26 cellular contexts compared by ENCODE assay signal in the genomic region with DNA sequence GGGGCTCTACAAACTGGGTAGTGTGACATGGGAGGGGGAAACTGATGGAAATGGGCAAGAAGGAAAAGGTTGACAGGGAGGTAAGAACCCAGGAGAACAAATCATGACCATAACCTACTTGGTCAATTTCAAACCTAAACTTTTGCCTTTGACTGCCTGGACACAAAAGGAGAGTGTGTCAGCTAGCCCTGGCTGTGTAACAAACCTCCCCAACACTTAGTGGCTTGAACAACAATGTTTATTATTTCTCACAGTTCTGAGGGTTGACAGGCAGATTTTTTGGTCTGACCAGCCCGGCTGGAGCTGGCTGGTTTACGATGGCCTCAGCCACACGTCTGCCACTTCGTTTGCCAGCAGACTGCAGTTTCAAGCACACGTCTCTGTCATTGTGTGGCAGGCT.
A peak's percentile ranks its signal among the peaks of the same experiment; 100 is the strongest.
DNase-seq lines count a peak whose midpoint lies in the region; ATAC-seq, FAIRE-seq and TF ChIP-seq lines count a peak whose summit lies in the region.
"Had no signal": no experiment of that assay in that cellular context is flagged by ENCODE, and none has a peak within 500 bp of the region (broad histone marks: within the 10 kb centered on the region; RNA-seq: fewer than 3 reads in every experiment).

No MANE protein-coding gene starts in this region.

- H3K4me3 ChIP-seq in HepG2 (replicated peaks in 1 of 3; ENCODE audit: insufficient read depth in 1 of 3, low read depth in 2 of 3, low read length in 3 of 3) = no peak overlapping the region
- no peak overlapping the region for H3K4me3 ChIP-seq in right lobe of liver
- no peak overlapping the region for H3K4me3 ChIP-seq in naive thymus-derived CD4-positive, alpha-beta T cell (ENCODE audit: low read length)
- H3K4me3 ChIP-seq: BLaER1, GM23248, PC-9, SJCRH30 had no signal

- H3K27ac Mint-ChIP-seq in T-helper 17 cell = peak overlapping the region; percentile 57
- peak overlapping the region; percentile 31 to 95 (median 84) for H3K27ac Mint-ChIP-seq in naive thymus-derived CD4-positive, alpha-beta T cell
- H3K27ac Mint-ChIP-seq in stimulated activated effector memory CD8-positive, alpha-beta T cell treated with anti-CD3 and anti-CD28 coated beads, Interleukin-12 subunit alpha, Interleukin-12 subunit beta, amount 100 ng/mL, for 72 hours = no peak overlapping the region
- H3K27ac Mint-ChIP-seq in stimulated activated naive CD8-positive, alpha-beta T cell treated with anti-CD3 and anti-CD28 coated beads, Interleukin-15, amount 100 ng/mL, for 72 hours = no peak overlapping the region
- H3K27ac Mint-ChIP-seq: H9 had no signal

- CTCF ChIA-PET in HepG2 (lab: Yijun Ruan, JAX; ENCODE audit: low intra/inter-chr PET ratio, low total read pairs) = no interaction called here
- CTCF ChIA-PET in naive thymus-derived CD4-positive, alpha-beta T cell (lab: Charles Lee) = interaction anchor here (1.7 kb wide), 1 partner anchor 39 kb away, joined by 4 read pairs; no protein-coding TSS in a partner anchor

- no peak overlapping the region for H3K9ac ChIP-seq in HepG2 (ENCODE audit: insufficient read depth, low read depth, low read length)
- H3K9ac ChIP-seq: BLaER1, GM23248, KMS-11 had no signal

- no peak for TF ChIP-seq EP300 in HepG2 (IDR thresholded peaks at IDR 0.05; ENCODE audit: low read depth in 2 of 2, low read length in 2 of 2)
- TF ChIP-seq EP300 in HepG2 (CRISPR knock-in tag; IDR thresholded peaks at IDR 0.05; ENCODE audit: borderline replicate concordance) = no peak

- H3K27ac ChIP-seq in HepG2 (ENCODE audit: extremely low read length, insufficient read depth, low read length) (no peak overlapping the region), right lobe of liver (no peak overlapping the region)
- no peak overlapping the region for H3K27ac ChIP-seq in naive thymus-derived CD4-positive, alpha-beta T cell (ENCODE audit: low read depth, low read length)
- H3K27ac ChIP-seq: BLaER1, GM23248, KMS-11, PC-9, SJCRH30 had no signal

- BruUV-seq in HepG2 (replicated peaks; lab: Mats Ljungman, UMichigan) = no TSS peak

- no peaks in the 10 kb centered on the region for H3K27me3 Mint-ChIP-seq in T-helper 17 cell
- peaks cover 0 to 28% (median 0%) of the 10 kb centered on the region in 5 donors for H3K27me3 Mint-ChIP-seq in naive thymus-derived CD4-positive, alpha-beta T cell
- H3K27me3 Mint-ChIP-seq in stimulated activated naive CD8-positive, alpha-beta T cell treated with anti-CD3 and anti-CD28 coated beads, Interleukin-15, amount 100 ng/mL, for 72 hours = peaks cover 6% of the 10 kb centered on the region
- H3K27me3 Mint-ChIP-seq: CD8-positive, alpha-beta memory T cell had no signal

- no peak for ATAC-seq in HepG2
- no peak for ATAC-seq in right lobe of liver
- ATAC-seq in T-helper 17 cell = no peak
- no peak for ATAC-seq in naive thymus-derived CD4-positive, alpha-beta T cell
- no peak for ATAC-seq in stimulated activated effector memory CD8-positive, alpha-beta T cell treated with anti-CD3 and anti-CD28 coated beads, Interleukin-12 subunit alpha, Interleukin-12 subunit beta, amount 100 ng/mL, for 72 hours
- ATAC-seq in stimulated activated naive CD8-positive, alpha-beta T cell treated with anti-CD3 and anti-CD28 coated beads, Interleukin-15, amount 100 ng/mL, for 72 hours = no peak
- ATAC-seq: Right ventricle myocardium inferior, SK-N-SH treated with all-trans-retinoic acid at 6 μM for 48 hours had no signal

- POLR2A ChIA-PET in HepG2 (lab: Yijun Ruan, JAX) = no interaction called here
- POLR2A ChIA-PET in naive thymus-derived CD4-positive, alpha-beta T cell (lab: Charles Lee) = interaction anchor here (0.7 to 1.5 kb wide), 2 partner anchors 40 to 46 kb away, joined by 3 to 4 read pairs; no protein-coding TSS in a partner anchor

- no peak overlapping the region for H3K4me3 Mint-ChIP-seq in T-helper 17 cell
- peak overlapping the region in 2 of 10 donors; percentile 51 for H3K4me3 Mint-ChIP-seq in naive thymus-derived CD4-positive, alpha-beta T cell
- no peak overlapping the region for H3K4me3 Mint-ChIP-seq in stimulated activated effector memory CD8-positive, alpha-beta T cell treated with anti-CD3 and anti-CD28 coated beads, Interleukin-12 subunit alpha, Interleukin-12 subunit beta, amount 100 ng/mL, for 72 hours
- no peak overlapping the region for H3K4me3 Mint-ChIP-seq in stimulated activated naive CD8-positive, alpha-beta T cell treated with anti-CD3 and anti-CD28 coated beads, Interleukin-15, amount 100 ng/mL, for 72 hours
- H3K4me3 Mint-ChIP-seq: H9 had no signal

- no peaks in the 10 kb centered on the region for H3K36me3 Mint-ChIP-seq in T-helper 17 cell (ENCODE audit: low read depth)
- H3K36me3 Mint-ChIP-seq in naive thymus-derived CD4-positive, alpha-beta T cell = no peaks in the 10 kb centered on the region
- no peaks in the 10 kb centered on the region for H3K36me3 Mint-ChIP-seq in stimulated activated effector memory CD8-positive, alpha-beta T cell treated with anti-CD3 and anti-CD28 coated beads, Interleukin-12 subunit alpha, Interleukin-12 subunit beta, amount 100 ng/mL, for 72 hours
- H3K36me3 Mint-ChIP-seq: IgD-negative memory B cell had no signal

- no peaks in the 10 kb centered on the region for H3K9me3 Mint-ChIP-seq in naive thymus-derived CD4-positive, alpha-beta T cell
- H3K9me3 Mint-ChIP-seq in stimulated activated effector memory CD8-positive, alpha-beta T cell treated with anti-CD3 and anti-CD28 coated beads, Interleukin-12 subunit alpha, Interleukin-12 subunit beta, amount 100 ng/mL, for 72 hours = no peaks in the 10 kb centered on the region
- peaks cover 0 to 7% of the 10 kb centered on the region in 2 donors for H3K9me3 Mint-ChIP-seq in stimulated activated naive CD8-positive, alpha-beta T cell treated with anti-CD3 and anti-CD28 coated beads, Interleukin-15, amount 100 ng/mL, for 72 hours
- H3K9me3 Mint-ChIP-seq: IgD-negative memory B cell had no signal

- whole genome bisulfite sequencing in HepG2 (ENCODE audit: low lambda C conversion rate) = 83% methylated on average over 5 of the region's 5 CpGs
- WGBS in right lobe of liver (ENCODE audit: insufficient coverage, low coverage, low lambda C conversion rate, missing lambda C conversion rate) = 82% methylated on average over 3 of the region's 5 CpGs

- H3K4me1 Mint-ChIP-seq in T-helper 17 cell = peaks cover 26% of the 10 kb centered on the region
- peaks cover 26 to 44% (median 38%) of the 10 kb centered on the region in 7 donors for H3K4me1 Mint-ChIP-seq in naive thymus-derived CD4-positive, alpha-beta T cell
- H3K4me1 Mint-ChIP-seq in stimulated activated effector memory CD8-positive, alpha-beta T cell treated with anti-CD3 and anti-CD28 coated beads, Interleukin-12 subunit alpha, Interleukin-12 subunit beta, amount 100 ng/mL, for 72 hours = peaks cover 27% of the 10 kb centered on the region
- H3K4me1 Mint-ChIP-seq in stimulated activated naive CD8-positive, alpha-beta T cell treated with anti-CD3 and anti-CD28 coated beads, Interleukin-15, amount 100 ng/mL, for 72 hours = peaks cover 36% of the 10 kb centered on the region

- intact Hi-C loops in HepG2 (cut with micrococcal nuclease; ENCODE audit: unreplicated experiment) (loop anchor here (10.0 kb wide), 1 partner anchor 52 kb away; no protein-coding TSS in a partner anchor), right lobe of liver (cut with DNase I) (no loop called here)
- intact Hi-C loops in naive thymus-derived CD4-positive, alpha-beta T cell (cut with micrococcal nuclease) = no loop called here

- DNase-seq in HepG2 (ENCODE audit: low spot score) (no peak), right lobe of liver (no peak), T-helper 17 cell (no peak), nucleus accumbens (lab: John Stamatoyannopoulos, UW) (no peak)
- DNase-seq in naive thymus-derived CD4-positive, alpha-beta T cell = no peak
- no peak for DNase-seq in stimulated activated effector memory CD8-positive, alpha-beta T cell treated with anti-CD3 and anti-CD28 coated beads, Interleukin-12 subunit alpha, Interleukin-12 subunit beta, amount 100 ng/mL, for 72 hours (ENCODE audit: low spot score in 2 of 2)
- DNase-seq in stimulated activated naive CD8-positive, alpha-beta T cell treated with anti-CD3 and anti-CD28 coated beads, Interleukin-15, amount 100 ng/mL, for 72 hours = no peak
- DNase-seq: Calu3; CD8-positive, alpha-beta memory T cell; GF-D8; GM23248; H9; MM.1S; NCI-H2029; NCI-H446; NCI-H526; NK-92 treated with Interleukin-12 subunit alpha and Interleukin-12 subunit beta, amount 100 ng/mL, for 24 hours; PC-9; SJCRH30 had no signal

- TF ChIP-seq CTCF in HepG2 (CRISPR knock-in tag; IDR thresholded peaks at IDR 0.05) (no peak), right lobe of liver (IDR thresholded peaks at IDR 0.05) (no peak)

- no peaks in the 10 kb centered on the region for H3K9me3 ChIP-seq in HepG2 (ENCODE audit: low read length)
- H3K9me3 ChIP-seq in right lobe of liver = no peaks in the 10 kb centered on the region
- H3K9me3 ChIP-seq in T-helper 17 cell (ENCODE audit: control insufficient read depth, low read length, poor library complexity, severe bottlenecking) = no peaks in the 10 kb centered on the region
- H3K9me3 ChIP-seq in naive thymus-derived CD4-positive, alpha-beta T cell (ENCODE audit: control insufficient read depth in 2 of 3, low read length in 3 of 3) = no peaks in the 10 kb centered on the region
- H3K9me3 ChIP-seq: BLaER1, SJCRH30 had no signal

- H3K79me2 ChIP-seq in HepG2 (ENCODE audit: insufficient read depth, low read length) = no peaks in the 10 kb centered on the region

- FAIRE-seq in HepG2 (lab: Jason Lieb, UNC) = no peak
- FAIRE-seq: A204.1, GM18507 had no signal

- peaks cover 0 to 17% of the 10 kb centered on the region in 2 experiments; a peak in 3 of 5 replicates for H3K27me3 ChIP-seq in HepG2 (ENCODE audit: control insufficient read depth in 1 of 2, insufficient read depth in 2 of 2, low read length in 2 of 2)
- H3K27me3 ChIP-seq in right lobe of liver = no peaks in the 10 kb centered on the region
- no peaks in the 10 kb centered on the region for H3K27me3 ChIP-seq in naive thymus-derived CD4-positive, alpha-beta T cell (ENCODE audit: control insufficient read depth in 2 of 2, insufficient read depth in 2 of 2, low read length in 2 of 2)

- no peaks in the 10 kb centered on the region for H3K36me3 ChIP-seq in HepG2 (replicated peaks in 1 of 2; ENCODE audit: control insufficient read depth in 1 of 2, insufficient read depth in 2 of 2, low read length in 2 of 2)
- H3K36me3 ChIP-seq in right lobe of liver = no peaks in the 10 kb centered on the region
- no peaks in the 10 kb centered on the region for H3K36me3 ChIP-seq in naive thymus-derived CD4-positive, alpha-beta T cell (ENCODE audit: control insufficient read depth in 2 of 3, insufficient read depth in 3 of 3, low read length in 3 of 3)
- H3K36me3 ChIP-seq: BLaER1, SJCRH30 had no signal

- no peak for TF ChIP-seq POLR2A in HepG2 (IDR thresholded peaks at IDR 0.05; ENCODE audit: insufficient read depth in 1 of 2, low read depth in 2 of 2, low read length in 2 of 2)
- TF ChIP-seq POLR2A in right lobe of liver (IDR thresholded peaks at IDR 0.05) = no peak

- in situ Hi-C loops in HepG2 (cut with HindIII; ENCODE audit: extremely low pct_ligation_motif_present, low pct_unique_long_range_greater_than_20kb) = loop anchor here (5.0 kb wide), 1 partner anchor 40 kb away; no protein-coding TSS in a partner anchor

- H3K4me2 ChIP-seq in HepG2 (ENCODE audit: low read depth, low read length) = no peak overlapping the region
- H3K4me2 ChIP-seq: BLaER1, KMS-11, PC-9 had no signal

- no peak for TF ChIP-seq RAD21 in HepG2 (CRISPR knock-in tag; IDR thresholded peaks at IDR 0.05)

- no peak overlapping the region for H2AFZ ChIP-seq in HepG2 (ENCODE audit: low read length)
- H2AFZ ChIP-seq: GM23248, PC-9 had no signal

- H3K4me1 ChIP-seq in HepG2 (ENCODE audit: insufficient read depth, low read length) (peaks cover 52% of the 10 kb centered on the region), right lobe of liver (no peaks in the 10 kb centered on the region)
- H3K4me1 ChIP-seq in naive thymus-derived CD4-positive, alpha-beta T cell (ENCODE audit: control insufficient read depth in 2 of 2, insufficient read depth in 2 of 2, low read length in 2 of 2) = peaks cover 14 to 31% of the 10 kb centered on the region in 2 donors
- H3K4me1 ChIP-seq: SJCRH30 had no signal

- no peaks in the 10 kb centered on the region for H4K20me1 ChIP-seq in HepG2 (ENCODE audit: insufficient read depth, low read length)
- H4K20me1 ChIP-seq: BLaER1 had no signal

Comparison
In these comparisons a context has a peak if more than half of its experiments do, and no peak if none do; other contexts are left out.
1. H3K27ac Mint-ChIP-seq: peak in T-helper 17 cell (single experiment) and naive thymus-derived CD4-positive, alpha-beta T cell (9 of 9); none in stimulated activated effector memory CD8-positive, alpha-beta T cell treated with anti-CD3 and anti-CD28 coated beads, Interleukin-12 subunit alpha, Interleukin-12 subunit beta, amount 100 ng/mL, for 72 hours (single experiment) and stimulated activated naive CD8-positive, alpha-beta T cell treated with anti-CD3 and anti-CD28 coated beads, Interleukin-15, amount 100 ng/mL, for 72 hours (0 of 2).